In genomic region chr1:59703226-59703917, GRCh38 we compare ENCODE assay signal across 16 cellular contexts.
A peak's percentile ranks its signal among the peaks of the same experiment; 100 is the strongest.
DNase-seq lines count a peak whose midpoint lies in the region; ATAC-seq, FAIRE-seq and TF ChIP-seq lines count a peak whose summit lies in the region.
"Had no signal": no experiment of that assay in that cellular context is flagged by ENCODE, and none has a peak within 500 bp of the region (broad histone marks: within the 10 kb centered on the region; RNA-seq: fewer than 3 reads in every experiment).

No MANE protein-coding gene starts in this region.

- peak; percentile 65 for ATAC-seq in aorta (ENCODE audit: low FRiP score)
- ATAC-seq: activated T-cell treated with anti-CD3 and anti-CD28 coated beads, Interleukin-2, amount 50 U/mL, for 72 hours had no signal

- TF ChIP-seq CTCF in endothelial cell of umbilical vein (IDR thresholded peaks at IDR 0.05; ENCODE audit: extremely low read depth in 1 of 2, insufficient read depth in 1 of 2, low read depth in 1 of 2, low read length in 2 of 2): no peak

- BruUV-seq in endothelial cell of umbilical vein (replicated peaks; lab: Mats Ljungman, UMichigan): no TSS peak

- H3K36me3 ChIP-seq in endothelial cell of umbilical vein (ENCODE audit: control insufficient read depth in 2 of 2, extremely low read depth in 1 of 2, insufficient read depth in 2 of 2, low read length in 2 of 2): no peaks in the 10 kb centered on the region
- H3K36me3 ChIP-seq in muscle layer of colon (ENCODE audit: insufficient read depth, low read length): no peaks in the 10 kb centered on the region
- H3K36me3 ChIP-seq in aorta (ENCODE audit: control insufficient read depth in 1 of 2, insufficient read depth in 2 of 2, low read length in 1 of 2): peaks cover 0 to 1% of the 10 kb centered on the region in 2 donors
- H3K36me3 ChIP-seq: SJSA1 had no signal

- no peaks in the 10 kb centered on the region for H3K9me1 ChIP-seq in endothelial cell of umbilical vein (replicated peaks; ENCODE audit: control insufficient read depth, extremely low read depth, insufficient read depth, low read length)

- H3K4me1 ChIP-seq in endothelial cell of umbilical vein (ENCODE audit: control insufficient read depth, extremely low read depth, insufficient read depth, low read length) (peaks cover 12% of the 10 kb centered on the region), muscle layer of colon (ENCODE audit: insufficient read depth, low read length) (peaks cover 59% of the 10 kb centered on the region), aorta (ENCODE audit: control insufficient read depth in 1 of 2, insufficient read depth in 2 of 2, low read length in 2 of 2) (peaks cover 5 to 20% of the 10 kb centered on the region in 2 donors)

- H3K27ac ChIP-seq in endothelial cell of umbilical vein (ENCODE audit: insufficient read depth, low read depth, low read length) (no peak overlapping the region), muscle layer of colon (ENCODE audit: low read depth, low read length) (peak overlapping the region; percentile 46), aorta (ENCODE audit: low read depth in 1 of 2, low read length in 2 of 2) (no peak overlapping the region)
- H3K27ac ChIP-seq: 22Rv1, SJSA1 had no signal

- WGBS in aorta, 2 donors: 30 to 48% methylated on average over 1 of the region's 1 CpG

- CTCF ChIA-PET in endothelial cell of umbilical vein (lab: Charles Lee): interaction anchor here (1.2 to 2.3 kb wide), 2 partner anchors 14 to 56 kb away, joined by 3 to 16 read pairs; no protein-coding TSS in a partner anchor

- peaks cover 2% of the 10 kb centered on the region for H3K27me3 Mint-ChIP-seq in activated CD4-positive, alpha-beta T cell treated with anti-CD3 and anti-CD28 coated beads, Interleukin-2, amount 10 ng/mL, durations not matched to agents 24 days and 14 days

- H3K9me3 ChIP-seq in endothelial cell of umbilical vein (replicated peaks; ENCODE audit: control insufficient read depth, insufficient read depth, low read length) (no peaks in the 10 kb centered on the region), muscle layer of colon (ENCODE audit: low read length) (no peaks in the 10 kb centered on the region), aorta (ENCODE audit: control insufficient read depth, low read length) (no peaks in the 10 kb centered on the region)
- H3K9me3 ChIP-seq: SJSA1 had no signal

- H3K27me3 ChIP-seq in endothelial cell of umbilical vein (ENCODE audit: control insufficient read depth in 2 of 2, insufficient read depth in 2 of 2, low read length in 2 of 2) (no peaks in the 10 kb centered on the region), muscle layer of colon (ENCODE audit: control insufficient read depth in 1 of 2, insufficient read depth in 2 of 2, low read length in 2 of 2) (no peaks in the 10 kb centered on the region), aorta (ENCODE audit: control insufficient read depth in 1 of 2, insufficient read depth in 2 of 2, low read length in 1 of 2) (no peaks in the 10 kb centered on the region)
- H3K27me3 ChIP-seq: SJSA1 had no signal

- H2AFZ ChIP-seq in endothelial cell of umbilical vein (ENCODE audit: low read depth, low read length): peak overlapping the region; percentile 3

- dilution Hi-C loops in endothelial cell of umbilical vein (cut with MboI; ENCODE audit: extremely low pct_ligation_motif_present, low sequenced_read_pairs): no loop called here

- TF ChIP-seq POLR2A in endothelial cell of umbilical vein (IDR thresholded peaks at IDR 0.05; ENCODE audit: low read depth, low read length): no peak

- no peaks in the 10 kb centered on the region for H3K36me3 Mint-ChIP-seq in activated CD4-positive, alpha-beta T cell treated with anti-CD3 and anti-CD28 coated beads, Interleukin-2, amount 10 ng/mL, durations not matched to agents 24 days and 14 days (ENCODE audit: low read depth)

- intact Hi-C loops in activated CD4-positive, alpha-beta T cell treated with anti-CD3 and anti-CD28 coated beads, Interleukin-2, amount 10 ng/mL, durations not matched to agents 24 days and 14 days (cut with micrococcal nuclease): no loop called here
- intact Hi-C loops in endothelial cell of umbilical vein (cut with micrococcal nuclease): no loop called here
- intact Hi-C loops in aorta (cut with DNase I): loop anchor here (5.0 to 10.0 kb wide), 4 partner anchors 409 to 966 kb away; partner anchors contain the start of gene FGGY (in 1 of the 2)

- H3K79me2 ChIP-seq in endothelial cell of umbilical vein (ENCODE audit: control insufficient read depth, insufficient read depth, low read length): no peaks in the 10 kb centered on the region

- peak; percentile 75 for FAIRE-seq in endothelial cell of umbilical vein (lab: Jason Lieb, UNC)

- peak; percentile 37 for DNase-seq in activated CD4-positive, alpha-beta T cell treated with anti-CD3 and anti-CD28 coated beads, Interleukin-2, amount 10 ng/mL, durations not matched to agents 24 days and 14 days
- no peak for DNase-seq in activated CD4-positive, alpha-beta T cell treated with anti-CD3 and anti-CD28 coated beads, Interleukin-2, amount 50 U/mL, for 4 hours
- DNase-seq in endothelial cell of umbilical vein (ENCODE audit: low read depth, low spot score): peak; percentile 63
- no peak for DNase-seq in aorta
- no peak for DNase-seq in stimulated activated CD4-positive, alpha-beta T cell treated with anti-CD3 and anti-CD28 coated beads, Interleukin-12 subunit alpha, Interleukin-12 subunit beta, amount 100 ng/mL, for 4 hours
- DNase-seq in stimulated activated CD4-positive, alpha-beta T cell treated with anti-CD3 and anti-CD28 coated beads, Interleukin-2, amount 100 ng/mL, for 48 hours: no peak
- no peak for DNase-seq in nucleus accumbens (lab: John Stamatoyannopoulos, UW)
- DNase-seq: activated CD4-positive, CD25-positive, alpha-beta regulatory T cell; activated T-cell treated with anti-CD3 and anti-CD28 coated beads, Interleukin-2, amount 50 U/mL, for 72 hours; cortex of kidney; DMS153; hypothalamus; NCI-H524 treated with DMSO at 0.1 percent for 48 hours had no signal

- H3K9me3 Mint-ChIP-seq in activated CD4-positive, alpha-beta T cell treated with anti-CD3 and anti-CD28 coated beads, Interleukin-2, amount 10 ng/mL, durations not matched to agents 24 days and 14 days: peaks cover 3% of the 10 kb centered on the region
- H3K9me3 Mint-ChIP-seq: activated T-cell treated with anti-CD3 and anti-CD28 coated beads, Interleukin-2, amount 50 U/mL, for 72 hours had no signal

- no peak overlapping the region for H3K4me2 ChIP-seq in endothelial cell of umbilical vein (ENCODE audit: insufficient read depth, low read length)

- no peak overlapping the region for H3K27ac Mint-ChIP-seq in activated CD4-positive, alpha-beta T cell treated with anti-CD3 and anti-CD28 coated beads, Interleukin-2, amount 10 ng/mL, durations not matched to agents 24 days and 14 days
- H3K27ac Mint-ChIP-seq: activated T-cell treated with anti-CD3 and anti-CD28 coated beads, Interleukin-2, amount 50 U/mL, for 72 hours had no signal

- POLR2A ChIA-PET in endothelial cell of umbilical vein (lab: Charles Lee): interaction anchor here (0.6 kb wide), 1 partner anchor 40 kb away, joined by 3 read pairs; no protein-coding TSS in a partner anchor

- H3K4me3 ChIP-seq in endothelial cell of umbilical vein (replicated peaks in 1 of 3; ENCODE audit: insufficient read depth in 1 of 3, low read depth in 1 of 3, low read length in 3 of 3) (no peak overlapping the region), muscle layer of colon (ENCODE audit: low read depth in 1 of 2, low read length in 2 of 2) (no peak overlapping the region), aorta (ENCODE audit: low read length in 2 of 2) (no peak overlapping the region)
- H3K4me3 ChIP-seq: SJSA1 had no signal

- no peaks in the 10 kb centered on the region for H4K20me1 ChIP-seq in endothelial cell of umbilical vein (replicated peaks; ENCODE audit: control insufficient read depth, extremely low read depth, insufficient read depth, low read length)

- H3K4me3 Mint-ChIP-seq in activated CD4-positive, alpha-beta T cell treated with anti-CD3 and anti-CD28 coated beads, Interleukin-2, amount 10 ng/mL, durations not matched to agents 24 days and 14 days: no peak overlapping the region
- H3K4me3 Mint-ChIP-seq: activated T-cell treated with anti-CD3 and anti-CD28 coated beads, Interleukin-2, amount 50 U/mL, for 72 hours had no signal

- H3K4me1 Mint-ChIP-seq in activated CD4-positive, alpha-beta T cell treated with anti-CD3 and anti-CD28 coated beads, Interleukin-2, amount 10 ng/mL, durations not matched to agents 24 days and 14 days: peaks cover 12% of the 10 kb centered on the region

- H3K9ac ChIP-seq in endothelial cell of umbilical vein (replicated peaks; ENCODE audit: extremely low read depth, insufficient read depth, low read length) (no peak overlapping the region), muscle layer of colon (ENCODE audit: low read length) (no peak overlapping the region)

TF ChIP-seq in endothelial cell of umbilical vein, 7 proteins besides CTCF, POLR2A, EP300 and RAD21:
- TF ChIP-seq FOS (IDR thresholded peaks at IDR 0.05; ENCODE audit: borderline replicate concordance, insufficient read depth, low read length) (peak; percentile 56), MAX (IDR thresholded peaks at IDR 0.05; ENCODE audit: insufficient read depth, insufficient read length) (no peak)
TF ChIP-seq in endothelial cell of umbilical vein: peak in this region for 1.

Comparison
In these comparisons a context has a peak if more than half of its experiments do, and no peak if none do; other contexts are left out.
1. DNase-seq: peak in activated CD4-positive, alpha-beta T cell treated with anti-CD3 and anti-CD28 coated beads, Interleukin-2, amount 10 ng/mL, durations not matched to agents 24 days and 14 days (single experiment) and endothelial cell of umbilical vein (single experiment); none in activated CD4-positive, alpha-beta T cell treated with anti-CD3 and anti-CD28 coated beads, Interleukin-2, amount 50 U/mL, for 4 hours (0 of 2), aorta (0 of 2), stimulated activated CD4-positive, alpha-beta T cell treated with anti-CD3 and anti-CD28 coated beads, Interleukin-12 subunit alpha, Interleukin-12 subunit beta, amount 100 ng/mL, for 4 hours (single experiment), stimulated activated CD4-positive, alpha-beta T cell treated with anti-CD3 and anti-CD28 coated beads, Interleukin-2, amount 100 ng/mL, for 48 hours (0 of 2) and nucleus accumbens (0 of 56).
2. intact Hi-C loops: an anchor here in aorta (5.0 to 10.0 kb wide); none called in activated CD4-positive, alpha-beta T cell treated with anti-CD3 and anti-CD28 coated beads, Interleukin-2, amount 10 ng/mL, durations not matched to agents 24 days and 14 days and endothelial cell of umbilical vein.